In genomic region chr6:169789944-169790927, GRCh38 we compare ENCODE assay signal across 8 cellular contexts. TPM values are rescaled to one million over a fixed set of nuclear protein-coding genes. Genes with fewer than 3 reads are reported as not detected.
DNase-seq lines count a peak whose midpoint lies in the region; ATAC-seq and TF ChIP-seq lines count a peak whose summit lies in the region.

No MANE protein-coding gene starts in this region.

- TF ChIP-seq CTCF in GM13976 (IDR thresholded peaks at IDR 0.05; ENCODE audit: borderline replicate concordance, control extremely low read depth, extremely low read depth, insufficient read depth, missing control alignments), result peak; percentile 94
- TF ChIP-seq CTCF in sigmoid colon (IDR thresholded peaks at IDR 0.05), result peak; percentile 87 to 98 (median 96)

- H3K4me1 ChIP-seq in sigmoid colon, result peaks cover 0 to 15% (median 11%) of the 10 kb centered on the region in 4 donors

- DNase-seq in GM13976 (ENCODE audit: low spot score) (peak; percentile 91), NCI-H1694 treated with DMSO at 0.1 percent for 48 hours (lab: John Stamatoyannopoulos, UW) (peak; percentile 39), T-helper 9 cell (peak; percentile 63), astrocyte of the hippocampus (ENCODE audit: low read depth, low spot score) (peak; percentile 89), hypothalamus (lab: John Stamatoyannopoulos, UW) (peak in 49 of 51 donors; percentile 16 to 92 (median 63)), sigmoid colon (peak; percentile 90), cortex of kidney (lab: John Stamatoyannopoulos, UW) (no peak)

- no peaks in the 10 kb centered on the region for H3K9me3 ChIP-seq in sigmoid colon

- in situ Hi-C loops in GM13976 (cut with MboI; ENCODE audit: low sequenced_read_pairs, unreplicated experiment), result no loop called here

- H3K4me3 ChIP-seq in sigmoid colon, result peak overlapping the region; percentile 18 to 52 (median 48)

- intact Hi-C loops in sigmoid colon (cut with DNase I), result loop anchor here (2.0 to 5.0 kb wide), 2 partner anchors 502 to 741 kb away; partner anchors contain the start of gene DLL1

- H3K27me3 ChIP-seq in sigmoid colon, result no peaks in the 10 kb centered on the region

- ATAC-seq in HG02884 (IDR thresholded peaks at IDR 0.05; ENCODE audit: unreplicated experiment), result peak; percentile 94

- 1 to 2% methylated on average over 61 of the region's 61 CpGs for WGBS in sigmoid colon, 2 donors

- peak overlapping the region; percentile 76 to 85 (median 79) for H3K27ac ChIP-seq in sigmoid colon

- no peaks in the 10 kb centered on the region for H3K36me3 ChIP-seq in sigmoid colon

- no peak for TF ChIP-seq POLR2A in sigmoid colon (IDR thresholded peaks at IDR 0.05)

- TF ChIP-seq EP300 in sigmoid colon (IDR thresholded peaks at IDR 0.05), result no peak

RNA-seq across cellular contexts. Expression of gene ERMARD, which starts 38.8 kb away (rescaled TPM):
- total RNA-seq in sigmoid colon, result 10 to 100 TPM; 14.8 to 32.4 (median 19.1) TPM
- 10 to 100 TPM in 2 of 3 donors, 1 to 10 TPM in 1; 9.0 to 19.2 (median 12.6) TPM for polyA plus RNA-seq in sigmoid colon

RNA-seq across cellular contexts. Expression of gene DYNLT2, which starts 38.9 kb away (rescaled TPM):
- 1 to 10 TPM; 1.4 to 2.2 (median 2.1) TPM for total RNA-seq in sigmoid colon
- 1 to 10 TPM in 1 of 3 donors, under 1 TPM in 2; 0.46 to 1.9 (median 0.60) TPM for polyA plus RNA-seq in sigmoid colon
